ENCODE assay signal across 1 cellular context in the genomic region with DNA sequence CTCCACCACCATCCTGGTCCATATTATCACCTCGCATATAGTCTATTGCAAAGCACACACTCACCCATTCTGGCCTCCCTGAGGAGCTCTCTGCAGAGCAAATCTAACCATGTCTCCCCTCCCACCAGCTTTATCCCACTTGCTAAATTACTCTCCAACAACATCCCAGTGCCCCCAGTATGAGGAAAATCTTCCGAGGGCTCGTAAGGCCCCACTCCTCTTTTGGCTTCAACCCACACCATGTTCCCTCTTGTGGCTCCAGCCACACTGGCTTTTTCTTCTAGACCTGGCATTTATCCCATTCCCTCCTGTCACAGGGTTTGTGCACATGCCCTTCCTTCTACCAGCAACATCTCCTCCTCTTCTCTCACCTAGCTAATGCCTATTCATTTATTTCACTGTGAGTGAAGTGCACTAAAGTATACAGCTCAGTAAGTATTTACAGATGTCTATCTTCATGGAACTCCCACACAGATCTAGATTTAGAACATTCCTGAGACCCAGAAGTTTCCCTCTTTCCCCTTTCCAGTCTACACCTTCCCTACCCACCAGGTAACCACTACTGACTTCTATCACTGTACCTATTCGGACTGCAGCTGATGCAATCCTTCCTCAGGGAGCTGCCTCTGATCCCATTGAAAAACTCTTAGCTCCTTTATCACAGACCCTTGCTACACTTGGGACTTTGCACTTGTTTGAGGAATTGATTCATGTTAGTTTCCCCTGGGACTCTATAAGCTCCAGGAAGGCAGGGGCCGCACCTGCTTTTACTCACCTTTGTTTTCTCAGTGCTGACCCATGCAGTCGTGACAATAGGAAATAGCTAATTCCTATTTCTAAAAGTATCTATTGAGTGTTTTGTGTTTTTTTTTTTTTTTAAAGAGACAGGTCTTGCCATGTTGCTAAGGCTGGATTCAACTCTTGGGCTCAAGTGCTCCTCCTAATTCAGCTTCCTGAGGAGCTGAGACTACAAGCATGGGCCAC.
TF ChIP-seq lines count a peak whose summit lies in the region.

No MANE protein-coding gene starts in this region.

TF ChIP-seq in liver, 16 proteins besides CTCF, POLR2A, EP300 and RAD21:
- TF ChIP-seq SP1 (IDR thresholded peaks at IDR 0.05) (peak; percentile 67), RXRA (IDR thresholded peaks at IDR 0.05) (peak; percentile 47 to 79), GABPA (IDR thresholded peaks at IDR 0.05 in 1 of 2, conservative IDR thresholded peaks at IDR 0.05 in 1 of 2) (no peak), EGR1 (IDR thresholded peaks at IDR 0.05; ENCODE audit: low read depth in 2 of 2) (no peak), JUND (IDR thresholded peaks at IDR 0.05) (peak in 1 of 2 donors; percentile 51), HNF4G (IDR thresholded peaks at IDR 0.05) (peak; percentile 59), FOXA2 (IDR thresholded peaks at IDR 0.05) (peak; percentile 7), HNF4A (conservative IDR thresholded peaks at IDR 0.05) (peak; percentile 90)
- TF ChIP-seq, protein P1, sequence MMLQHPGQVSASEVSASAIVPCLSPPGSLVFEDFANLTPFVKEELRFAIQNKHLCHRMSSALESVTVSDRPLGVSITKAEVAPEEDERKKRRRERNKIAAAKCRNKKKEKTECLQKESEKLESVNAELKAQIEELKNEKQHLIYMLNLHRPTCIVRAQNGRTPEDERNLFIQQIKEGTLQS (IDR thresholded peaks at IDR 0.05) = peak; percentile 80
- TF ChIP-seq, protein P2, sequence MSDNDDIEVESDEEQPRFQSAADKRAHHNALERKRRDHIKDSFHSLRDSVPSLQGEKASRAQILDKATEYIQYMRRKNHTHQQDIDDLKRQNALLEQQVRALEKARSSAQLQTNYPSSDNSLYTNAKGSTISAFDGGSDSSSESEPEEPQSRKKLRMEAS (IDR thresholded peaks at IDR 0.05) = peak; percentile 31
